In the genomic region with DNA sequence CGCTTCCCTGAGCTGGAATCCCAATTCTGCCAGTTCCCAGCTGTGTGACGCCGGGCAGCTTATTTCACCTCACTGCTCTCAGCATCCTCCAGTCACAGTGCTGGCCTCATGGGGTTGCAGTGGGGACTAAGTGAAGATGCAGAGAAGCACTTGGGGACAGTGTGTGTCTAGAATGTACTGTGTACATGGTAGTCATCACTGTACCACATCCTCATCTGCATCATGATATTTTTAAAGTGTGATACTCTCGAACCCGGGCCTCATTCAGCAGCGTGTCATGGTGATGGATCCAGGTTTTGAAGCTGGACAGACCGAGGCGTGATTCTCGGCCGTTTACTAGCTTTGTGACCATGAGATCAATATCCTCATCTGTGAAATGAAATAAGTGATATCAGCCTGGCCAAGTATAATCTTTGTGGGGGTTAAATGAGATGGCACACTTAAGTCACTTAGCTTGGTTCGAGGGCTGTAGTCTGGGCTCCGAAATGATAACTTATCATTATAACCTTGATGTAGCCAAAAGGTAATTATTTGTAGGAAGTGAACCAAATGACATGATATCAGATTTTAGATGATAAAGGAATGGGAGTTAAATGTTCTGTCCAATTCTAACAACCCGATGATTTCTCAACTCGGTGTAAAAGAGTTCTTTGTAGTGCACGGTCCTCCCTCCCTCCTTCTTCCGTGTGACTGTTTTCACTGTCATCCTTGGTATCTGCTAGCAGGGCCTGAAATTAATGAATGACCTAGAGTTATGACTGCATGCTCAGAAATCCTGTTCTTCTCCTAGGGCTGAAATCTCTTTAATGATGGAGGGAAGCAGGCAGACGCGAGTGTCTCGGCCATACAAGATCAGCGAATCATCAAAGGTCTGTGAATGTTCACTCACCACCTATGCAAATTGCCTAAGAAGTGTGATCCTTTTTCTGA, we compare ENCODE assay signal across 1 cellular context.
TF ChIP-seq lines count a peak whose summit lies in the region.

No MANE protein-coding gene starts in this region.

TF ChIP-seq in GM12878, 131 proteins besides CTCF, POLR2A, EP300 and RAD21:
- TF ChIP-seq ZNF622 (IDR thresholded peaks at IDR 0.05) (no peak), POLR2AphosphoS5 (IDR thresholded peaks at IDR 0.05; ENCODE audit: low read length) (peak; percentile 44)
TF ChIP-seq in GM12878: peak in this region for 1.
